8 cellular contexts compared by ENCODE assay signal in genomic region chr4:122797405-122798094, GRCh38. TPM values are rescaled to one million over a fixed set of nuclear protein-coding genes. Genes with fewer than 3 reads are reported as not detected.
A peak's percentile ranks its signal among the peaks of the same experiment; 100 is the strongest.
DNase-seq lines count a peak whose midpoint lies in the region; ATAC-seq and TF ChIP-seq lines count a peak whose summit lies in the region.
"Had no signal": no experiment of that assay in that cellular context is flagged by ENCODE, and none has a peak within 500 bp of the region (broad histone marks: within the 10 kb centered on the region; RNA-seq: fewer than 3 reads in every experiment).

No MANE protein-coding gene starts in this region.

- CTCF ChIA-PET in IMR-90 (lab: Yijun Ruan, JAX), result no interaction called here

- H3K27ac Mint-ChIP-seq in activated T-helper 2 cell treated with anti-CD3 and anti-CD28 coated beads, Interferon-gamma antibody, Interleukin-2, Interleukin-4, amounts not matched to agents 10 μg/mL and 5 μg/mL and 100 μg/mL, durations not matched to agents 14 hours and 24 hours and 36 hours, result no peak overlapping the region
- H3K27ac Mint-ChIP-seq: activated B cell treated with CpG ODN at 0.5 μM for 24 hours had no signal

- H3K4me2 ChIP-seq in IMR-90 (ENCODE audit: low read depth, low read length) (peak overlapping the region; percentile 62; the same call in 1 of the 2 replicates), mesendoderm (ENCODE audit: low read length) (no peak overlapping the region)

- H3K56ac ChIP-seq in IMR-90 (ENCODE audit: extremely low read depth, insufficient read depth, low read length), result peak overlapping the region; percentile 76
- H3K56ac ChIP-seq in mesendoderm (ENCODE audit: low read length), result peak overlapping the region; percentile 61

- H2BK5ac ChIP-seq in IMR-90 (ENCODE audit: low read depth, low read length, poor library complexity, severe bottlenecking), result peak overlapping the region; percentile 95
- peak overlapping the region; percentile 54 for H2BK5ac ChIP-seq in mesendoderm (ENCODE audit: low read length)

- ATAC-seq in IMR-90 (ENCODE audit: low read depth) (peak; percentile 15), left colon (no peak)

- peak overlapping the region; percentile 98 for H2BK20ac ChIP-seq in IMR-90 (ENCODE audit: low read depth, low read length)

- no peaks in the 10 kb centered on the region for H3K79me2 ChIP-seq in mesendoderm (ENCODE audit: control insufficient read depth, insufficient read depth, low read length)

- peak overlapping the region; percentile 71 for H3K23ac ChIP-seq in IMR-90 (ENCODE audit: low read depth, low read length)
- no peak overlapping the region for H3K23ac ChIP-seq in mesendoderm (ENCODE audit: low read length)

- H2AK5ac ChIP-seq in IMR-90 (ENCODE audit: low read depth, low read length) (peak overlapping the region; percentile 98), mesendoderm (ENCODE audit: low read length) (no peak overlapping the region)

- H3K36me3 ChIP-seq in IMR-90 (ENCODE audit: control insufficient read depth, insufficient read depth, low read length) (no peaks in the 10 kb centered on the region), brain microvascular endothelial cell (replicated peaks) (no peaks in the 10 kb centered on the region), mesendoderm (ENCODE audit: control insufficient read depth, insufficient read depth, low read length) (no peaks in the 10 kb centered on the region), tibial nerve (no peaks in the 10 kb centered on the region)

- H3K27ac ChIP-seq in IMR-90 (ENCODE audit: insufficient read depth, low read length), result peak overlapping the region; percentile 96
- H3K27ac ChIP-seq in brain microvascular endothelial cell, result peak overlapping the region; percentile 79
- peak overlapping the region; percentile 55 for H3K27ac ChIP-seq in mesendoderm (ENCODE audit: low read depth, low read length)
- H3K27ac ChIP-seq in tibial nerve, result peak overlapping the region; percentile 38 to 82 (median 54)

- H2AK9ac ChIP-seq in IMR-90 (replicated peaks; ENCODE audit: low read depth, low read length, poor library complexity), result peak overlapping the region; percentile 8

- dilution Hi-C loops in IMR-90 (cut with HindIII; ENCODE audit: low sequenced_read_pairs, unreplicated experiment), result no loop called here

- peak overlapping the region; percentile 98 for H3K18ac ChIP-seq in IMR-90 (ENCODE audit: low read depth, low read length)
- peak overlapping the region; percentile 77 for H3K18ac ChIP-seq in mesendoderm (ENCODE audit: low read length)

- no peak for TF ChIP-seq EP300 in tibial nerve (IDR thresholded peaks at IDR 0.05)

- H3K4me1 ChIP-seq in IMR-90 (ENCODE audit: control insufficient read depth, insufficient read depth, low read length), result peaks cover 13% of the 10 kb centered on the region
- peaks cover 8% of the 10 kb centered on the region for H3K4me1 ChIP-seq in mesendoderm (ENCODE audit: control insufficient read depth, low read depth, low read length)
- H3K4me1 ChIP-seq in tibial nerve, result peaks cover 0 to 23% (median 3%) of the 10 kb centered on the region in 4 donors

- H3K27me3 ChIP-seq in IMR-90 (ENCODE audit: control insufficient read depth, insufficient read depth, low read length) (no peaks in the 10 kb centered on the region), brain microvascular endothelial cell (replicated peaks) (no peaks in the 10 kb centered on the region), mesendoderm (ENCODE audit: insufficient read depth, low read length, poor library complexity) (no peaks in the 10 kb centered on the region), tibial nerve (no peaks in the 10 kb centered on the region)

- H3K14ac ChIP-seq in IMR-90 (replicated peaks; ENCODE audit: low read depth, low read length), result peak overlapping the region; percentile 99

- WGBS in IMR-90 (ENCODE audit: extremely low coverage in 2 of 2, insufficient read length in 1 of 2), 2 experiments, result no CpG with 5 or more reads among the region's 2 CpGs
- no CpG with 5 or more reads among the region's 2 CpGs for WGBS in mesendoderm (ENCODE audit: extremely low coverage, insufficient coverage, low lambda C conversion rate)
- 92 to 94% methylated on average over 2 of the region's 2 CpGs for whole genome bisulfite sequencing in tibial nerve, 2 donors

- H3K9me1 ChIP-seq in IMR-90 (ENCODE audit: insufficient read depth, low read length), result peaks cover 8% of the 10 kb centered on the region

- peak overlapping the region; percentile 72 for H2AFZ ChIP-seq in IMR-90 (replicated peaks; ENCODE audit: low read length, poor library complexity)

- H4K8ac ChIP-seq in IMR-90 (ENCODE audit: low read depth in 2 of 2, low read length in 2 of 2) (peak overlapping the region; percentile 69 to 94), mesendoderm (ENCODE audit: low read depth, low read length) (no peak overlapping the region)

- H3K9ac ChIP-seq in IMR-90 (ENCODE audit: low read depth, low read length), result peak overlapping the region; percentile 81; the same call in 1 of the 2 replicates
- H3K9ac ChIP-seq in mesendoderm (ENCODE audit: low read length), result no peak overlapping the region

- in situ Hi-C loops in IMR-90 (cut with MboI; ENCODE audit: low sequenced_read_pairs), result no loop called here
- in situ Hi-C loops in brain microvascular endothelial cell (cut with HindIII; ENCODE audit: low pct_ligation_motif_present, low sequenced_read_pairs), result no loop called here

- no peak overlapping the region for H3K4me3 Mint-ChIP-seq in activated T-helper 2 cell treated with anti-CD3 and anti-CD28 coated beads, Interferon-gamma antibody, Interleukin-2, Interleukin-4, amounts not matched to agents 10 μg/mL and 5 μg/mL and 100 μg/mL, durations not matched to agents 14 hours and 24 hours and 36 hours (ENCODE audit: low read depth)
- H3K4me3 Mint-ChIP-seq: activated B cell treated with CpG ODN at 0.5 μM for 24 hours had no signal

- no peaks in the 10 kb centered on the region for H3K9me3 Mint-ChIP-seq in activated T-helper 2 cell treated with anti-CD3 and anti-CD28 coated beads, Interferon-gamma antibody, Interleukin-2, Interleukin-4, amounts not matched to agents 10 μg/mL and 5 μg/mL and 100 μg/mL, durations not matched to agents 14 hours and 24 hours and 36 hours
- H3K9me3 Mint-ChIP-seq: activated B cell treated with CpG ODN at 0.5 μM for 24 hours had no signal

- H3K4ac ChIP-seq in IMR-90 (ENCODE audit: low read depth, low read length) (peak overlapping the region; percentile 94), mesendoderm (ENCODE audit: low read depth, low read length) (peak overlapping the region; percentile 95)

- peak overlapping the region; percentile 98 for H4K5ac ChIP-seq in IMR-90 (ENCODE audit: low read depth, low read length)
- no peak overlapping the region for H4K5ac ChIP-seq in mesendoderm (ENCODE audit: low read length)

- no peaks in the 10 kb centered on the region for H4K20me1 ChIP-seq in IMR-90 (ENCODE audit: insufficient read depth, low read length)

- H3K9me3 ChIP-seq in IMR-90 (ENCODE audit: control insufficient read depth, insufficient read depth, low read length) (no peaks in the 10 kb centered on the region), tibial nerve (no peaks in the 10 kb centered on the region)

- TF ChIP-seq POLR2A in IMR-90 (IDR thresholded peaks at IDR 0.05; ENCODE audit: low read depth, low read length) (no peak), tibial nerve (IDR thresholded peaks at IDR 0.05) (no peak)

- TF ChIP-seq CTCF in IMR-90 (conservative IDR thresholded peaks at IDR 0.05; ENCODE audit: low read depth, low read length) (no peak), brain microvascular endothelial cell (IDR thresholded peaks at IDR 0.05; ENCODE audit: low read depth, low read length, missing control alignments) (no peak), tibial nerve (IDR thresholded peaks at IDR 0.05) (no peak)

- H2BK15ac ChIP-seq in IMR-90 (ENCODE audit: low read depth, low read length) (peak overlapping the region; percentile 86; the same call in 2 of the 3 replicates), mesendoderm (replicated peaks; ENCODE audit: low read depth) (no peak overlapping the region)

- intact Hi-C loops in IMR-90 (cut with micrococcal nuclease), result no loop called here
- intact Hi-C loops in activated T-helper 2 cell treated with anti-CD3 and anti-CD28 coated beads, Interferon-gamma antibody, Interleukin-2, Interleukin-4, amounts not matched to agents 10 μg/mL and 5 μg/mL and 100 μg/mL, durations not matched to agents 14 hours and 24 hours and 36 hours (cut with micrococcal nuclease), result no loop called here
- intact Hi-C loops in left colon (cut with DNase I, micrococcal nuclease), result no loop called here

- TF ChIP-seq RAD21 in IMR-90 (IDR thresholded peaks at IDR 0.05; ENCODE audit: low read length), result no peak

- H2BK120ac ChIP-seq in IMR-90 (ENCODE audit: low read depth, low read length) (peak overlapping the region; percentile 97), mesendoderm (ENCODE audit: low read depth, low read length) (peak overlapping the region; percentile 66)

- no peaks in the 10 kb centered on the region for H3K79me1 ChIP-seq in IMR-90 (ENCODE audit: low read depth in 1 of 2, low read length in 2 of 2)
- no peaks in the 10 kb centered on the region for H3K79me1 ChIP-seq in mesendoderm (ENCODE audit: low read length)

- no peak for DNase-seq in IMR-90
- DNase-seq in brain microvascular endothelial cell, result no peak
- DNase-seq in mesendoderm, result no peak
- no peak for DNase-seq in tibial nerve (ENCODE audit: low spot score in 2 of 2)
- no peak for DNase-seq in NAMALWA (ENCODE audit: low spot score)
- DNase-seq in activated T-helper 2 cell treated with anti-CD3 and anti-CD28 coated beads, Interferon-gamma antibody, Interleukin-2, Interleukin-4, amounts not matched to agents 10 μg/mL and 5 μg/mL and 100 μg/mL, durations not matched to agents 14 hours and 24 hours and 36 hours (ENCODE audit: low spot score), result no peak
- no peak for DNase-seq in left colon
- DNase-seq: activated B cell treated with CpG ODN at 0.5 μM for 24 hours had no signal

- H3K4me1 Mint-ChIP-seq in activated T-helper 2 cell treated with anti-CD3 and anti-CD28 coated beads, Interferon-gamma antibody, Interleukin-2, Interleukin-4, amounts not matched to agents 10 μg/mL and 5 μg/mL and 100 μg/mL, durations not matched to agents 14 hours and 24 hours and 36 hours (ENCODE audit: low read depth), result peaks cover 5% of the 10 kb centered on the region
- H3K4me1 Mint-ChIP-seq: activated B cell treated with CpG ODN at 0.5 μM for 24 hours had no signal

- BruUV-seq in IMR-90 (replicated peaks; lab: Mats Ljungman, UMichigan), result no TSS peak

- H3K4me3 ChIP-seq in IMR-90 (ENCODE audit: insufficient read depth, low read depth, low read length) (no peak overlapping the region), brain microvascular endothelial cell (ENCODE audit: low read depth, low read length) (no peak overlapping the region), mesendoderm (ENCODE audit: low read length) (no peak overlapping the region), tibial nerve (peak overlapping the region in 1 of 4 donors; percentile 37)

- peak overlapping the region; percentile 95 for H4K91ac ChIP-seq in IMR-90 (ENCODE audit: insufficient read depth, low read depth, low read length)

- H3K36me3 Mint-ChIP-seq in activated T-helper 2 cell treated with anti-CD3 and anti-CD28 coated beads, Interferon-gamma antibody, Interleukin-2, Interleukin-4, amounts not matched to agents 10 μg/mL and 5 μg/mL and 100 μg/mL, durations not matched to agents 14 hours and 24 hours and 36 hours (ENCODE audit: low read depth), result no peaks in the 10 kb centered on the region

- no peaks in the 10 kb centered on the region for H3K27me3 Mint-ChIP-seq in activated T-helper 2 cell treated with anti-CD3 and anti-CD28 coated beads, Interferon-gamma antibody, Interleukin-2, Interleukin-4, amounts not matched to agents 10 μg/mL and 5 μg/mL and 100 μg/mL, durations not matched to agents 14 hours and 24 hours and 36 hours (ENCODE audit: low read depth)

- POLR2A ChIA-PET in IMR-90 (lab: Charles Lee; ENCODE audit: unreplicated experiment), result no interaction called here

RNA-seq across cellular contexts. Expression of gene FGF2, which starts 29.1 kb away (rescaled TPM):
- total RNA-seq in IMR-90 (2012; rRNA removed), result 27.1 and 54.4 TPM in 2 replicates
- polyA plus RNA-seq in IMR-90 (2012; rRNA removed), result 12.9 and 14.9 TPM in 2 replicates
- 1.9 and 5.8 TPM in 2 replicates for polyA plus RNA-seq in IMR-90 (2012; cell fraction: cytosol; rRNA removed)
- polyA plus RNA-seq in IMR-90 (2012; cell fraction: nucleus; rRNA removed; ENCODE audit: low replicate concordance), result 6.7 and 13.7 TPM in 2 replicates
- 39.2 TPM for polyA plus RNA-seq in mesendoderm (2013, experiment 1 of 2)
- 41.4 TPM for polyA plus RNA-seq in mesendoderm (2013, experiment 2 of 2)
- total RNA-seq in tibial nerve, result 10 to 100 TPM; 19.0 to 32.8 (median 24.6) TPM
- 2.3 and 3.0 TPM in 2 replicates for total RNA-seq in activated T-helper 2 cell treated with anti-CD3 and anti-CD28 coated beads, Interferon-gamma antibody, Interleukin-2, Interleukin-4, amounts not matched to agents 10 μg/mL and 5 μg/mL and 100 μg/mL, durations not matched to agents 14 hours and 24 hours and 36 hours
- 1 to 10 TPM; 1.3 to 4.1 TPM for total RNA-seq in left colon
